In the genomic region with DNA sequence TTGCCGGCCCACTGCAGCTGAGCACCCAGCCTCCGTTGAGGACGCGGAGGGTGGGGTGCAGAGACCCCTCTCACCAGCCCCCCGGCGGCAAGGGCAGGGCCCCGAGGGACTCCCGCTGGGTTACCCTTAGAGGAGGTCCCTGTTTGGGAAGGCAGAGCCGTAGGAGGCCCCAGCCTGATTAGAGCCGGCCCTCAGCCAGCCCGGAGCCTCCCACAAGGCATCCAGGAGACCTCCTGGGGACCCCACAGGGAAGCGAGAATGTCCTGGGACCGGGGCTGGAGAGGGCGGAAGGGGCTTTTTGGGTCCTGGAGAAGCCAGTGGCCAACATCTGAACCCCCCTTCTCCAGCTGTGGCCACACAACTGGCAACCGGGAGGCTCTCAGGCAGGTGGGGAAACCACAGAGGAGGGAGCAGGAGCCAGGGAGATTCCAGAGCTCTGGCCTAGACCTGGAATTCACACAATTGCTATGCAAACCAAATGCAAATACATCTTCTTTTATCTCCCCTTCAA, we compare ENCODE assay signal across 19 cellular contexts. TPM values are rescaled to one million over a fixed set of nuclear protein-coding genes. Genes with fewer than 3 reads are reported as not detected.
A peak's percentile ranks its signal among the peaks of the same experiment; 100 is the strongest.
DNase-seq lines count a peak whose midpoint lies in the region; ATAC-seq, FAIRE-seq and TF ChIP-seq lines count a peak whose summit lies in the region.
"Had no signal": no experiment of that assay in that cellular context is flagged by ENCODE, and none has a peak within 500 bp of the region (broad histone marks: within the 10 kb centered on the region; RNA-seq: fewer than 3 reads in every experiment).

No MANE protein-coding gene starts in this region.

- H3K9ac ChIP-seq in K562 (ENCODE audit: insufficient read depth in 1 of 2, low read depth in 2 of 2, low read length in 2 of 2) = peak overlapping the region in 1 of 2 experiments; percentile 74; a peak in 2 of 4 replicates
- no peak overlapping the region for H3K9ac ChIP-seq in iPS-18a (ENCODE audit: low read length)

- no peak for TF ChIP-seq RAD21 in K562 (CRISPR knock-in tag; conservative IDR thresholded peaks at IDR 0.05 in 1 of 2, IDR thresholded peaks at IDR 0.05 in 1 of 2)

- no peak for FAIRE-seq in K562 (lab: Jason Lieb, UNC)
- FAIRE-seq: colon had no signal

- no peaks in the 10 kb centered on the region for H4K20me1 ChIP-seq in K562 (replicated peaks; ENCODE audit: control insufficient read depth, insufficient read depth, low read length)

- ATAC-seq in K562 (no peak), mucosa of descending colon (no peak)
- ATAC-seq: activated CD8-positive, alpha-beta memory T cell treated with anti-CD3 and anti-CD28 coated beads, Interleukin-2, amount 10 ng/mL, durations not matched to agents 7 days and 5 days; left colon; stimulated activated effector memory CD8-positive, alpha-beta T cell treated with anti-CD3 and anti-CD28 coated beads, Interleukin-12 subunit alpha, Interleukin-12 subunit beta, amount 100 ng/mL, for 72 hours had no signal

- H3K4me3 ChIP-seq in K562 (no peak overlapping the region), iPS-18a (ENCODE audit: low read length) (peak overlapping the region; percentile 51), spleen (no peak overlapping the region), mucosa of descending colon (no peak overlapping the region), MG63 (no peak overlapping the region)
- H3K4me3 ChIP-seq: psoas muscle had no signal

- no peak for TF ChIP-seq POLR2A in K562 (conservative IDR thresholded peaks at IDR 0.05)
- no peak for TF ChIP-seq POLR2A in spleen (IDR thresholded peaks at IDR 0.05)

- no peak overlapping the region for H3K4me2 ChIP-seq in K562 (ENCODE audit: insufficient read depth, low read length)

- TF ChIP-seq EP300 in K562 (IDR thresholded peaks at IDR 0.05; ENCODE audit: low read length) = no peak

- POLR2A ChIA-PET in K562 (lab: Yijun Ruan, JAX) = interaction anchor here (0.5 to 1.6 kb wide), 3 partner anchors 12 to 733 kb away, joined by 3 to 6 read pairs (median 4); no protein-coding TSS in a partner anchor

- H3K4me1 ChIP-seq in K562 (replicated peaks in 1 of 2; ENCODE audit: control insufficient read depth in 2 of 2, insufficient read depth in 2 of 2, low read length in 2 of 2) (peaks cover 47 to 55% of the 10 kb centered on the region in 2 experiments), iPS-18a (ENCODE audit: control insufficient read depth, low read depth, low read length) (peaks cover 42% of the 10 kb centered on the region), spleen (peaks cover 0 to 10% (median 0%) of the 10 kb centered on the region in 6 donors), mucosa of descending colon (ENCODE audit: low read depth) (no peaks in the 10 kb centered on the region)
- H3K4me1 ChIP-seq: psoas muscle had no signal

- CTCF ChIA-PET in K562 (lab: Yijun Ruan, JAX; ENCODE audit: low intra/inter-chr PET ratio) = no interaction called here

- H3K36me3 ChIP-seq in K562 (ENCODE audit: control insufficient read depth, insufficient read depth, low read length) (no peaks in the 10 kb centered on the region), iPS-18a (ENCODE audit: control insufficient read depth, low read depth, low read length) (no peaks in the 10 kb centered on the region), spleen (no peaks in the 10 kb centered on the region), mucosa of descending colon (ENCODE audit: low read depth) (no peaks in the 10 kb centered on the region), MG63 (no peaks in the 10 kb centered on the region)
- H3K36me3 ChIP-seq: upper lobe of left lung had no signal

- H3K27me3 ChIP-seq in K562 (ENCODE audit: control insufficient read depth in 2 of 2, insufficient read depth in 2 of 2, low read length in 2 of 2) = no peaks in the 10 kb centered on the region
- H3K27me3 ChIP-seq in iPS-18a (ENCODE audit: control insufficient read depth, insufficient read depth, low read length) = peaks cover 29% of the 10 kb centered on the region
- H3K27me3 ChIP-seq in spleen (replicated peaks in 1 of 7) = peaks cover 0 to 84% (median 17%) of the 10 kb centered on the region in 7 donors
- no peaks in the 10 kb centered on the region for H3K27me3 ChIP-seq in MG63

- no peak for TF ChIP-seq CTCF in K562 (IDR thresholded peaks at IDR 0.05 in 2 of 3, conservative IDR thresholded peaks at IDR 0.05 in 1 of 3; ENCODE audit: insufficient read depth in 2 of 3, low read depth in 1 of 3, low read length in 3 of 3)
- TF ChIP-seq CTCF in spleen (IDR thresholded peaks at IDR 0.05 in 8 of 11, conservative IDR thresholded peaks at IDR 0.05 in 3 of 11) = no peak
- TF ChIP-seq CTCF in mucosa of descending colon (IDR thresholded peaks at IDR 0.05) = no peak

- H2AFZ ChIP-seq in K562 (ENCODE audit: low read depth, low read length) = no peak overlapping the region

- DNase-seq in NCI-H226 (peak; percentile 43), K562 (ENCODE audit: extremely low read depth in 1 of 4, low spot score in 3 of 4) (no peak), spleen (peak; percentile 56), midbrain (lab: John Stamatoyannopoulos, UW) (no peak), mucosa of descending colon (no peak), MG63 (no peak)
- DNase-seq in stimulated activated CD4-positive, alpha-beta T cell treated with anti-CD3 and anti-CD28 coated beads, Interleukin-1b, Interleukin-23, amount 100 ng/mL, for 48 hours = no peak
- DNase-seq: activated CD8-positive, alpha-beta memory T cell treated with anti-CD3 and anti-CD28 coated beads, Interleukin-2, amount 10 ng/mL, durations not matched to agents 7 days and 5 days; activated effector memory CD4-positive, alpha-beta T cell treated with Interleukin-2 at 50 U/mL for 16 hours; amygdala; C1 segment of cervical spinal cord; left colon; NCI-H2029; psoas muscle had no signal

- H3K9me1 ChIP-seq in K562 (ENCODE audit: control insufficient read depth, insufficient read depth, low read length) = no peaks in the 10 kb centered on the region

- in situ Hi-C loops in K562 (cut with MboI) = no loop called here

- H3K27ac ChIP-seq in K562 (ENCODE audit: extremely low read depth, low read depth, low read length) (no peak overlapping the region), iPS-18a (ENCODE audit: low read length) (no peak overlapping the region), spleen (no peak overlapping the region)
- H3K27ac ChIP-seq: epithelial cell of prostate, psoas muscle had no signal

- BruUV-seq in K562 (replicated peaks; lab: Mats Ljungman, UMichigan) = no TSS peak

- H3K79me2 ChIP-seq in K562 (ENCODE audit: control insufficient read depth, insufficient read depth, low read length) = no peaks in the 10 kb centered on the region

- H3K9me3 ChIP-seq in K562 (replicated peaks; ENCODE audit: control insufficient read depth, insufficient read depth, low read depth, low read length) = no peaks in the 10 kb centered on the region
- no peaks in the 10 kb centered on the region for H3K9me3 ChIP-seq in iPS-18a (ENCODE audit: control insufficient read depth, low read depth, low read length)
- no peaks in the 10 kb centered on the region for H3K9me3 ChIP-seq in spleen
- H3K9me3 ChIP-seq in mucosa of descending colon = no peaks in the 10 kb centered on the region
- H3K9me3 ChIP-seq in MG63 = no peaks in the 10 kb centered on the region
- H3K9me3 ChIP-seq: psoas muscle, upper lobe of left lung had no signal

- intact Hi-C loops in K562 (cut with micrococcal nuclease) (no loop called here), spleen (cut with DNase I; ENCODE audit: low total_unique reads) (no loop called here), mucosa of descending colon (cut with DNase I, micrococcal nuclease) (no loop called here)

- 65% methylated on average over 15 of the region's 15 CpGs for whole genome bisulfite sequencing in K562 (ENCODE audit: insufficient coverage, low coverage, missing lambda C conversion rate)
- 67 to 83% (median 77%) methylated on average over 4 to 15 of the region's 15 CpGs for WGBS in spleen, 5 donors

RNA-seq across cellular contexts. Expression of gene SP6, which starts 21.7 kb away (rescaled TPM):
- total RNA-seq in K562 (2011; cell fraction: chromatin; rRNA removed; ENCODE audit: low replicate concordance) = 4.1 and 13.9 TPM in 2 replicates
- 7.8 and 13.2 TPM in 2 replicates for total RNA-seq in K562 (2011; cell fraction: nucleolus; rRNA removed)
- 7.0 and 11.1 TPM in 2 replicates for total RNA-seq in K562 (2011; cell fraction: nucleoplasm; rRNA removed)
- 2.2 TPM in 2 replicates for total RNA-seq in K562 (2014; rRNA removed)
- 1.6 and 2.0 TPM in 2 replicates for total RNA-seq in K562 (2014; rRNA removed; fragmentation: Illumina TruSeq; extraction: Trizol)
- 1.1 TPM in 2 replicates for total RNA-seq in K562 (2015; rRNA removed; fragmentation: Illumina TruSeq; extraction: Trizol)
- 6.9 and 7.9 TPM in 2 replicates for total RNA-seq in K562 (2021)
- polyA plus RNA-seq in K562 (2011; rRNA removed) = 5.2 and 5.5 TPM in 2 replicates
- 4.0 and 12.5 TPM in 2 replicates for polyA plus RNA-seq in K562 (2011; cell fraction: cytosol; rRNA removed)
- polyA plus RNA-seq in K562 (2011; cell fraction: nucleus; rRNA removed) = 9.0 and 21.6 TPM in 2 replicates
- 9.4 and 10.4 TPM in 2 replicates for polyA plus RNA-seq in K562 (2012)
- polyA plus RNA-seq in K562 (2014; fragmentation: Illumina TruSeq; extraction: Trizol) = 2.9 and 4.1 TPM in 2 replicates
- polyA plus RNA-seq in K562 (2014; fragmentation: Nextera tagmentation; extraction: Ambion mirVana) = under 1 TPM; 0.11 TPM
- polyA plus RNA-seq in K562 (2014; rRNA removed) = 4.6 and 4.7 TPM in 2 replicates
- 3.1 and 4.7 TPM in 2 replicates for polyA minus RNA-seq in K562 (2011; rRNA and poly(A)+ RNA removed)
- polyA minus RNA-seq in K562 (2011; cell fraction: cytosol; rRNA and poly(A)+ RNA removed) = 4.2 and 7.2 TPM in 2 replicates
- polyA minus RNA-seq in K562 (2011; cell fraction: nucleus; rRNA and poly(A)+ RNA removed) = 7.6 and 8.6 TPM in 2 replicates
- 1 to 10 TPM in 5 of 7 donors, under 1 TPM in 2; 0.19 to 3.0 (median 2.0) TPM for total RNA-seq in spleen
- polyA plus RNA-seq in spleen = under 1 TPM; 0.11 to 0.90 (median 0.27) TPM
- total RNA-seq in mucosa of descending colon = 10 to 100 TPM in 1 of 3 donors, 1 to 10 TPM in 2; 2.0 to 11.6 (median 4.7) TPM
- total RNA-seq in MG63 (2014; rRNA removed; shearing (Covaris generic); ENCODE audit: low replicate concordance) = not detected in 2 replicates

RNA-seq across cellular contexts. Expression of gene SP2, which starts 23.3 kb away (rescaled TPM):
- total RNA-seq in K562 (2011; cell fraction: chromatin; rRNA removed; ENCODE audit: low replicate concordance) = 7.1 and 12.2 TPM in 2 replicates
- 3.4 and 3.7 TPM in 2 replicates for total RNA-seq in K562 (2011; cell fraction: nucleolus; rRNA removed)
- total RNA-seq in K562 (2011; cell fraction: nucleoplasm; rRNA removed) = 4.2 and 9.5 TPM in 2 replicates
- total RNA-seq in K562 (2014; rRNA removed) (2.1 and 2.8 TPM in 2 replicates), K562 (2014; rRNA removed; fragmentation: Illumina TruSeq; extraction: Trizol) (1.5 and 2.3 TPM in 2 replicates), K562 (2015; rRNA removed; fragmentation: Illumina TruSeq; extraction: Trizol) (1.4 and 1.5 TPM in 2 replicates), K562 (2021) (15.9 and 17.4 TPM in 2 replicates), spleen (10 to 100 TPM; 11.9 to 22.6 (median 18.2) TPM), mucosa of descending colon (10 to 100 TPM; 21.7 to 24.2 (median 21.7) TPM)
- polyA plus RNA-seq in K562 (2011; rRNA removed) (2.3 and 5.0 TPM in 2 replicates), K562 (2014; fragmentation: Illumina TruSeq; extraction: Trizol) (19.1 and 22.3 TPM in 2 replicates), K562 (2014; fragmentation: Nextera tagmentation; extraction: Ambion mirVana) (under 1 TPM; 0.77 to 0.88 TPM), K562 (2014; rRNA removed) (6.1 and 6.5 TPM in 2 replicates), spleen (10 to 100 TPM in 1 of 3 donors, 1 to 10 TPM in 2; 4.5 to 10.7 (median 5.5) TPM)
- polyA plus RNA-seq in K562 (2011; cell fraction: cytosol; rRNA removed) = 2.4 and 4.0 TPM in 2 replicates
- 7.3 and 11.1 TPM in 2 replicates for polyA plus RNA-seq in K562 (2011; cell fraction: nucleus; rRNA removed)
- 21.1 and 27.4 TPM in 2 replicates for polyA plus RNA-seq in K562 (2012)
- 1.8 and 2.7 TPM in 2 replicates for polyA minus RNA-seq in K562 (2011; rRNA and poly(A)+ RNA removed)
- 5.8 and 6.6 TPM in 2 replicates for polyA minus RNA-seq in K562 (2011; cell fraction: cytosol; rRNA and poly(A)+ RNA removed)
- polyA minus RNA-seq in K562 (2011; cell fraction: nucleus; rRNA and poly(A)+ RNA removed) = 1.2 and 1.3 TPM in 2 replicates
- 0.81 and 2.3 TPM in 2 replicates for total RNA-seq in MG63 (2014; rRNA removed; shearing (Covaris generic); ENCODE audit: low replicate concordance)

RNA-seq across cellular contexts. Expression of gene SCRN2, which starts 31.6 kb away (rescaled TPM):
- total RNA-seq in K562 (2011; cell fraction: chromatin; rRNA removed; ENCODE audit: low replicate concordance) = 69.2 and 220 TPM in 2 replicates
- total RNA-seq in K562 (2011; cell fraction: nucleolus; rRNA removed) = 148 and 158 TPM in 2 replicates
- total RNA-seq in K562 (2011; cell fraction: nucleoplasm; rRNA removed) = 96.5 and 102 TPM in 2 replicates
- total RNA-seq in K562 (2014; rRNA removed) = 23.2 and 29.9 TPM in 2 replicates
- 5.7 and 8.5 TPM in 2 replicates for total RNA-seq in K562 (2014; rRNA removed; fragmentation: Illumina TruSeq; extraction: Trizol)
- 11.8 and 13.7 TPM in 2 replicates for total RNA-seq in K562 (2015; rRNA removed; fragmentation: Illumina TruSeq; extraction: Trizol)
- 24.0 and 28.8 TPM in 2 replicates for total RNA-seq in K562 (2021)
- 19.3 and 32.0 TPM in 2 replicates for polyA plus RNA-seq in K562 (2011; rRNA removed)
- 25.1 and 31.5 TPM in 2 replicates for polyA plus RNA-seq in K562 (2011; cell fraction: cytosol; rRNA removed)
- 364 and 377 TPM in 2 replicates for polyA plus RNA-seq in K562 (2011; cell fraction: nucleus; rRNA removed)
- polyA plus RNA-seq in K562 (2012) = 26.3 and 41.4 TPM in 2 replicates
- polyA plus RNA-seq in K562 (2014; fragmentation: Illumina TruSeq; extraction: Trizol) = 13.6 and 20.9 TPM in 2 replicates
- polyA plus RNA-seq in K562 (2014; fragmentation: Nextera tagmentation; extraction: Ambion mirVana) = 1 to 10 TPM in 1 of 2 experiments, under 1 TPM in 1; 0.25 to 1.2 TPM
- 31.9 and 32.9 TPM in 2 replicates for polyA plus RNA-seq in K562 (2014; rRNA removed)
- 10.1 and 10.3 TPM in 2 replicates for polyA minus RNA-seq in K562 (2011; rRNA and poly(A)+ RNA removed)
- 6.3 and 8.0 TPM in 2 replicates for polyA minus RNA-seq in K562 (2011; cell fraction: cytosol; rRNA and poly(A)+ RNA removed)
- polyA minus RNA-seq in K562 (2011; cell fraction: nucleus; rRNA and poly(A)+ RNA removed) = 64.5 and 81.4 TPM in 2 replicates
- 10 to 100 TPM; 37.5 to 59.4 (median 49.0) TPM for total RNA-seq in spleen
- 10 to 100 TPM; 38.9 to 58.0 (median 50.4) TPM for polyA plus RNA-seq in spleen
- total RNA-seq in mucosa of descending colon = 10 to 100 TPM; 38.4 to 45.1 (median 38.5) TPM
- total RNA-seq in MG63 (2014; rRNA removed; shearing (Covaris generic); ENCODE audit: low replicate concordance) = 41.8 and 45.0 TPM in 2 replicates

RNA-seq across cellular contexts. Expression of gene LRRC46, which starts 41.2 kb away (rescaled TPM):
- 1.0 and 1.1 TPM in 2 replicates for total RNA-seq in K562 (2011; cell fraction: chromatin; rRNA removed; ENCODE audit: low replicate concordance)
- total RNA-seq in K562 (2011; cell fraction: nucleolus; rRNA removed) = 0.50 and 0.66 TPM in 2 replicates
- 1.1 TPM in 2 replicates for total RNA-seq in K562 (2011; cell fraction: nucleoplasm; rRNA removed)
- total RNA-seq in K562 (2014; rRNA removed) = 0.37 TPM in 1 of 2 replicates, not detected in the other
- 0.22 and 0.40 TPM in 2 replicates for total RNA-seq in K562 (2014; rRNA removed; fragmentation: Illumina TruSeq; extraction: Trizol)
- 0.47 and 0.64 TPM in 2 replicates for total RNA-seq in K562 (2015; rRNA removed; fragmentation: Illumina TruSeq; extraction: Trizol)
- 0.73 and 1.0 TPM in 2 replicates for total RNA-seq in K562 (2021)
- polyA plus RNA-seq in K562 (2011; rRNA removed) = 0.59 and 0.72 TPM in 2 replicates
- 0.88 and 0.94 TPM in 2 replicates for polyA plus RNA-seq in K562 (2011; cell fraction: cytosol; rRNA removed)
- polyA plus RNA-seq in K562 (2011; cell fraction: nucleus; rRNA removed) = 1.5 and 2.2 TPM in 2 replicates
- polyA plus RNA-seq in K562 (2012) = 1.5 and 2.6 TPM in 2 replicates
- 1.4 and 1.9 TPM in 2 replicates for polyA plus RNA-seq in K562 (2014; fragmentation: Illumina TruSeq; extraction: Trizol)
- polyA plus RNA-seq in K562 (2014; fragmentation: Nextera tagmentation; extraction: Ambion mirVana) = under 1 TPM; 0.39 TPM
- polyA plus RNA-seq in K562 (2014; rRNA removed) = 0.53 and 1.4 TPM in 2 replicates
- 0.30 and 0.42 TPM in 2 replicates for polyA minus RNA-seq in K562 (2011; rRNA and poly(A)+ RNA removed)
- polyA minus RNA-seq in K562 (2011; cell fraction: cytosol; rRNA and poly(A)+ RNA removed) = not detected in 2 replicates
- 0.27 and 0.44 TPM in 2 replicates for polyA minus RNA-seq in K562 (2011; cell fraction: nucleus; rRNA and poly(A)+ RNA removed)
- 1 to 10 TPM in 3 of 7 donors, under 1 TPM in 4; 0.42 to 1.3 (median 0.66) TPM for total RNA-seq in spleen
- polyA plus RNA-seq in spleen = 1 to 10 TPM; 1.0 to 1.4 (median 1.2) TPM
- under 1 TPM in 2 of 3 donors, not detected in 1; 0.14 to 0.36 TPM for total RNA-seq in mucosa of descending colon
- not detected in 2 replicates for total RNA-seq in MG63 (2014; rRNA removed; shearing (Covaris generic); ENCODE audit: low replicate concordance)

RNA-seq across cellular contexts. Expression of gene MRPL10, which starts 41.4 kb away (rescaled TPM):
- total RNA-seq in K562 (2011; cell fraction: chromatin; rRNA removed; ENCODE audit: low replicate concordance) = 25.1 and 49.5 TPM in 2 replicates
- 40.0 and 45.0 TPM in 2 replicates for total RNA-seq in K562 (2011; cell fraction: nucleolus; rRNA removed)
- total RNA-seq in K562 (2011; cell fraction: nucleoplasm; rRNA removed) = 37.7 and 40.2 TPM in 2 replicates
- 68.6 and 83.9 TPM in 2 replicates for total RNA-seq in K562 (2014; rRNA removed)
- 46.9 and 50.2 TPM in 2 replicates for total RNA-seq in K562 (2014; rRNA removed; fragmentation: Illumina TruSeq; extraction: Trizol)
- total RNA-seq in K562 (2015; rRNA removed; fragmentation: Illumina TruSeq; extraction: Trizol) = 52.3 and 53.1 TPM in 2 replicates
- 71.2 and 82.9 TPM in 2 replicates for total RNA-seq in K562 (2021)
- 67.3 and 101 TPM in 2 replicates for polyA plus RNA-seq in K562 (2011; rRNA removed)
- polyA plus RNA-seq in K562 (2011; cell fraction: cytosol; rRNA removed) = 154 and 231 TPM in 2 replicates
- 49.9 and 54.1 TPM in 2 replicates for polyA plus RNA-seq in K562 (2011; cell fraction: nucleus; rRNA removed)
- polyA plus RNA-seq in K562 (2012) = 60.8 and 104 TPM in 2 replicates
- polyA plus RNA-seq in K562 (2014; fragmentation: Illumina TruSeq; extraction: Trizol) = 105 and 108 TPM in 2 replicates
- 10 to 100 TPM; 27.8 to 47.8 TPM for polyA plus RNA-seq in K562 (2014; fragmentation: Nextera tagmentation; extraction: Ambion mirVana)
- 67.4 and 83.9 TPM in 2 replicates for polyA plus RNA-seq in K562 (2014; rRNA removed)
- polyA minus RNA-seq in K562 (2011; rRNA and poly(A)+ RNA removed) = 82.5 and 100 TPM in 2 replicates
- polyA minus RNA-seq in K562 (2011; cell fraction: cytosol; rRNA and poly(A)+ RNA removed) = 43.6 and 55.3 TPM in 2 replicates
- polyA minus RNA-seq in K562 (2011; cell fraction: nucleus; rRNA and poly(A)+ RNA removed) = 28.5 and 32.1 TPM in 2 replicates
- total RNA-seq in spleen = 10 to 100 TPM; 24.4 to 46.1 (median 32.2) TPM
- 10 to 100 TPM; 27.2 to 42.3 (median 36.2) TPM for polyA plus RNA-seq in spleen
- total RNA-seq in mucosa of descending colon = 10 to 100 TPM; 36.2 to 46.0 (median 41.8) TPM
- total RNA-seq in MG63 (2014; rRNA removed; shearing (Covaris generic); ENCODE audit: low replicate concordance) = 62.6 and 63.0 TPM in 2 replicates

Comparison
In these comparisons a context has a peak if more than half of its experiments do, and no peak if none do; other contexts are left out.
1. DNase-seq: peak in NCI-H226 (single experiment) and spleen (single experiment); none in K562 (0 of 4), midbrain (single experiment), mucosa of descending colon (0 of 3), stimulated activated CD4-positive, alpha-beta T cell treated with anti-CD3 and anti-CD28 coated beads, Interleukin-1b, Interleukin-23, amount 100 ng/mL, for 48 hours (single experiment) and MG63 (single experiment).